21 cellular contexts compared by ENCODE assay signal in genomic region chr13:59690857-59691500, GRCh38.
A peak's percentile ranks its signal among the peaks of the same experiment; 100 is the strongest.
DNase-seq lines count a peak whose midpoint lies in the region; ATAC-seq and TF ChIP-seq lines count a peak whose summit lies in the region.
"Had no signal": no experiment of that assay in that cellular context is flagged by ENCODE, and none has a peak within 500 bp of the region (broad histone marks: within the 10 kb centered on the region; RNA-seq: fewer than 3 reads in every experiment).

No MANE protein-coding gene starts in this region.

- H3K9me3 Mint-ChIP-seq in osteocyte (ENCODE audit: unreplicated experiment): no peaks in the 10 kb centered on the region
- H3K9me3 Mint-ChIP-seq: activated naive CD8-positive, alpha-beta T cell treated with anti-CD3 and anti-CD28 coated beads for 36 hours; activated T-cell treated with anti-CD3 and anti-CD28 coated beads, Interleukin-2, amount 50 U/mL, for 24 hours; stimulated activated naive B cell treated with anti-CD40 and anti-IgM and Interleukin-4, amounts not matched to agents 10 μg/mL and 1 μg/mL and 100 μg/mL, for 72 hours had no signal

- no peak for TF ChIP-seq POLR2A in lower leg skin (IDR thresholded peaks at IDR 0.05)

- no peak overlapping the region for H3K4me3 Mint-ChIP-seq in osteocyte (ENCODE audit: unreplicated experiment)
- H3K4me3 Mint-ChIP-seq: activated naive CD8-positive, alpha-beta T cell treated with anti-CD3 and anti-CD28 coated beads for 36 hours; activated T-cell treated with anti-CD3 and anti-CD28 coated beads, Interleukin-2, amount 50 U/mL, for 24 hours; stimulated activated naive B cell treated with anti-CD40 and anti-IgM and Interleukin-4, amounts not matched to agents 10 μg/mL and 1 μg/mL and 100 μg/mL, for 72 hours had no signal

- H3K9ac ChIP-seq in skeletal muscle satellite cell (ENCODE audit: low read depth, low read length): no peak overlapping the region

- no peaks in the 10 kb centered on the region for H3K36me3 ChIP-seq in skeletal muscle satellite cell (ENCODE audit: insufficient read depth, low read length)
- H3K36me3 ChIP-seq: esophagus muscularis mucosa, MG63, pancreas, transverse colon had no signal

- TF ChIP-seq CTCF in foreskin fibroblast (IDR thresholded peaks at IDR 0.05; ENCODE audit: low read depth, low read length): no peak
- no peak for TF ChIP-seq CTCF in osteocyte (IDR thresholded peaks at IDR 0.05)
- TF ChIP-seq CTCF in lower leg skin (IDR thresholded peaks at IDR 0.05): no peak

- H3K4me3 ChIP-seq in foreskin fibroblast (ENCODE audit: low read depth in 1 of 2, low read length in 2 of 2) (no peak overlapping the region), skeletal muscle satellite cell (ENCODE audit: low read length) (no peak overlapping the region), lower leg skin (ENCODE audit: low read depth, poor library complexity, severe bottlenecking) (no peak overlapping the region)
- H3K4me3 ChIP-seq: esophagus muscularis mucosa, MG63, pancreas, transverse colon had no signal

- H3K36me3 Mint-ChIP-seq in osteocyte (ENCODE audit: unreplicated experiment): no peaks in the 10 kb centered on the region
- H3K36me3 Mint-ChIP-seq: activated naive CD8-positive, alpha-beta T cell treated with anti-CD3 and anti-CD28 coated beads for 36 hours; stimulated activated naive B cell treated with anti-CD40 and anti-IgM and Interleukin-4, amounts not matched to agents 10 μg/mL and 1 μg/mL and 100 μg/mL, for 72 hours had no signal

- no peaks in the 10 kb centered on the region for H3K27me3 ChIP-seq in skeletal muscle satellite cell (ENCODE audit: control insufficient read depth, insufficient read depth, low read length)
- H3K27me3 ChIP-seq: esophagus muscularis mucosa, MG63, pancreas, transverse colon had no signal

- peak; percentile 20 to 55 for DNase-seq in foreskin fibroblast
- no peak for DNase-seq in osteocyte (ENCODE audit: extremely low spot score, unreplicated experiment)
- DNase-seq in NCI-H1436 treated with DMSO at 0.1 percent for 48 hours (lab: John Stamatoyannopoulos, UW): no peak
- DNase-seq in lower leg skin (ENCODE audit: low spot score in 2 of 2): no peak
- DNase-seq: activated CD4-positive, alpha-beta T cell treated with anti-CD3 and anti-CD28 coated beads, Interleukin-2, amount 50 U/mL, for 4 hours; activated naive CD8-positive, alpha-beta T cell treated with anti-CD3 and anti-CD28 coated beads for 36 hours; activated T-cell treated with anti-CD3 and anti-CD28 coated beads, Interleukin-2, amount 50 U/mL, for 24 hours; hippocampal formation; kidney glomerular epithelial cell; MG63; NCI-H187 treated with DMSO at 0.1 percent for 48 hours; NCI-H524; pancreas; stimulated activated naive B cell treated with anti-CD40 and anti-IgM and Interleukin-4, amounts not matched to agents 10 μg/mL and 1 μg/mL and 100 μg/mL, for 72 hours; transverse colon had no signal

- WGBS in lower leg skin, 2 donors: 97 to 98% methylated on average over 1 of the region's 1 CpG

- no peaks in the 10 kb centered on the region for H3K27me3 Mint-ChIP-seq in osteocyte (ENCODE audit: unreplicated experiment)
- H3K27me3 Mint-ChIP-seq: activated naive CD8-positive, alpha-beta T cell treated with anti-CD3 and anti-CD28 coated beads for 36 hours; activated T-cell treated with anti-CD3 and anti-CD28 coated beads, Interleukin-2, amount 50 U/mL, for 24 hours; stimulated activated naive B cell treated with anti-CD40 and anti-IgM and Interleukin-4, amounts not matched to agents 10 μg/mL and 1 μg/mL and 100 μg/mL, for 72 hours had no signal

- peak overlapping the region; percentile 42 for H3K4me2 ChIP-seq in skeletal muscle satellite cell (ENCODE audit: low read length)

- H3K4me1 ChIP-seq in skeletal muscle satellite cell (ENCODE audit: control insufficient read depth, insufficient read depth, low read length): peaks cover 23% of the 10 kb centered on the region
- H3K4me1 ChIP-seq: pancreas had no signal

- H3K4me1 Mint-ChIP-seq in osteocyte (ENCODE audit: unreplicated experiment): peaks cover 11% of the 10 kb centered on the region
- H3K4me1 Mint-ChIP-seq: activated naive CD8-positive, alpha-beta T cell treated with anti-CD3 and anti-CD28 coated beads for 36 hours had no signal

- peak; percentile 66 for ATAC-seq in GM18907 (IDR thresholded peaks at IDR 0.05; ENCODE audit: unreplicated experiment)
- peak; percentile 71 for ATAC-seq in HG03565 (IDR thresholded peaks at IDR 0.05; ENCODE audit: unreplicated experiment)
- no peak for ATAC-seq in GM21737 (IDR thresholded peaks at IDR 0.05; ENCODE audit: unreplicated experiment)
- ATAC-seq: Panc1; stimulated activated naive B cell treated with anti-CD40 and anti-IgM and Interleukin-4, amounts not matched to agents 10 μg/mL and 1 μg/mL and 100 μg/mL, for 72 hours had no signal

- H3K27ac Mint-ChIP-seq in osteocyte (ENCODE audit: unreplicated experiment): no peak overlapping the region
- H3K27ac Mint-ChIP-seq: activated naive CD8-positive, alpha-beta T cell treated with anti-CD3 and anti-CD28 coated beads for 36 hours; activated T-cell treated with anti-CD3 and anti-CD28 coated beads, Interleukin-2, amount 50 U/mL, for 24 hours; stimulated activated naive B cell treated with anti-CD40 and anti-IgM and Interleukin-4, amounts not matched to agents 10 μg/mL and 1 μg/mL and 100 μg/mL, for 72 hours had no signal

- intact Hi-C loops in lower leg skin (cut with DNase I; ENCODE audit: low total_unique reads): no loop called here

- H3K9me3 ChIP-seq in skeletal muscle satellite cell (replicated peaks; ENCODE audit: low read length): no peaks in the 10 kb centered on the region
- H3K9me3 ChIP-seq: esophagus muscularis mucosa, MG63, pancreas, transverse colon had no signal

Comparison
In these comparisons a context has a peak if more than half of its experiments do, and no peak if none do; other contexts are left out.
1. DNase-seq: peak in foreskin fibroblast (2 of 2); none in osteocyte (single experiment), NCI-H1436 treated with DMSO at 0.1 percent for 48 hours (single experiment) and lower leg skin (0 of 2).